Comparison of ENCODE assay signal across 21 cellular contexts in the genomic region with DNA sequence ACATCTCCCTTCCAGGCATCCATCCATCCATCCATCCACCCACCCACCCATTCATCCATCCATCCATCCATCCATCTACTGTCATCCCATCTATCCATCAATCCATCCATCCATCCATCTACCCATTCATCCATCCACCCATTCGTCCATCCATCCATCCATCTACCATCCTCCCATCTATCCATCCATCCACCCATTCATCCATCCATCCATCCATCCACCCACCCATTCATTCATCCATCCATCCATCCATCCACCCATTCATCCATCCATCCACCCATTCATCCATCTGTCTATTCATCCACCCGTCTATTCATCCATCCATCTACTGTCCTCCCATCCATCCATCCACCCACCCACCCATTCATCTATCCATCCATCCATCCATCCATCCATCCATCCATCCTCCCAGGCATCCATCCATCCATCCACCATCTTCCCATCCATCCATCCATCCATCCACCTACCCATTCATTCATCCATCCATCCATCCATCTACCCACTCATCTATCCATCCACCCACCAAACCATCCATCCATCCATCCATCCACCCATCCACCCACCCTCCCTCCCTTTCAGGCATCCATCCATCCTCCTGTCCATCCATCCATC. TPM values are rescaled to one million over a fixed set of nuclear protein-coding genes. Genes with fewer than 3 reads are reported as not detected.
DNase-seq lines count a peak whose midpoint lies in the region; ATAC-seq, FAIRE-seq and TF ChIP-seq lines count a peak whose summit lies in the region.
"Had no signal": no experiment of that assay in that cellular context is flagged by ENCODE, and none has a peak within 500 bp of the region (broad histone marks: within the 10 kb centered on the region; RNA-seq: fewer than 3 reads in every experiment).

No MANE protein-coding gene starts in this region.

- H3K79me2 ChIP-seq in K562 (ENCODE audit: control insufficient read depth, insufficient read depth, low read length), result no peaks in the 10 kb centered on the region
- H3K79me2 ChIP-seq in osteoblast (ENCODE audit: insufficient read depth, low read length), result peaks cover 2% of the 10 kb centered on the region

- no peak overlapping the region for H3K4me3 ChIP-seq in K562
- H3K4me3 ChIP-seq in osteoblast (ENCODE audit: insufficient read depth, low read length), result no peak overlapping the region
- H3K4me3 ChIP-seq: A549; BLaER1 treated with 17β-estradiol and CSF1 and Interleukin-3, amounts not matched to agents 10 nM and 100 nM; HAP-1 had no signal

- POLR2A ChIA-PET in HEK293T (lab: Yijun Ruan, JAX) (no interaction called here), K562 (lab: Yijun Ruan, JAX) (interaction anchor here (0.6 kb wide), 1 partner anchor 189 kb away, joined by 3 read pairs; no protein-coding TSS in a partner anchor)

- TF ChIP-seq POLR2A in K562 (conservative IDR thresholded peaks at IDR 0.05), result no peak

- H3K27me3 ChIP-seq in K562 (ENCODE audit: control insufficient read depth in 2 of 2, insufficient read depth in 2 of 2, low read length in 2 of 2) (no peaks in the 10 kb centered on the region), osteoblast (ENCODE audit: insufficient read depth, low read length) (no peaks in the 10 kb centered on the region)
- H3K27me3 ChIP-seq: BE2C; BLaER1 treated with 17β-estradiol and CSF1 and Interleukin-3, amounts not matched to agents 10 nM and 100 nM had no signal

- DNase-seq in natural killer cell (no peak), HEK293T (ENCODE audit: extremely low spot score) (no peak), K562 (ENCODE audit: extremely low read depth in 1 of 4, low spot score in 3 of 4) (no peak), osteoblast (ENCODE audit: insufficient read length, low spot score, missing footprints) (no peak)
- no peak for DNase-seq in natural killer cell treated with Interleukin-12 subunit alpha and Interleukin-12 subunit beta and Interleukin-15 and Interleukin-18, amount 100 ng/mL, for 72 hours (ENCODE audit: low spot score)
- DNase-seq in stimulated activated effector memory CD8-positive, alpha-beta T cell treated with anti-CD3 and anti-CD28 coated beads, Interleukin-12 subunit alpha, Interleukin-12 subunit beta, amount 100 ng/mL, for 72 hours (ENCODE audit: low spot score in 2 of 2), result no peak
- no peak for DNase-seq in stimulated activated CD8-positive, alpha-beta memory T cell treated with anti-CD3 and anti-CD28 coated beads, Interleukin-4, amount 100 ng/mL, for 48 hours
- DNase-seq: ACHN; AML-193; Caco-2; CD4-positive, alpha-beta memory T cell; DND-41; GOT3 had no signal

- no peak for FAIRE-seq in K562 (lab: Jason Lieb, UNC)
- FAIRE-seq: A549, G401.6, GM12892, H54 had no signal

- WGBS in K562 (ENCODE audit: insufficient coverage, low coverage, missing lambda C conversion rate), result 10% methylated on average over 1 of the region's 2 CpGs

- H3K27ac Mint-ChIP-seq in natural killer cell, result peak overlapping the region; percentile 80 to 93
- H3K27ac Mint-ChIP-seq in natural killer cell treated with Interleukin-12 subunit alpha and Interleukin-12 subunit beta and Interleukin-15 and Interleukin-18, amount 100 ng/mL, for 72 hours, result no peak overlapping the region
- H3K27ac Mint-ChIP-seq in stimulated activated effector memory CD8-positive, alpha-beta T cell treated with anti-CD3 and anti-CD28 coated beads, Interleukin-12 subunit alpha, Interleukin-12 subunit beta, amount 100 ng/mL, for 72 hours, result peak overlapping the region; percentile 74
- H3K27ac Mint-ChIP-seq: CD4-positive, alpha-beta memory T cell had no signal

- H3K36me3 Mint-ChIP-seq in natural killer cell, result no peaks in the 10 kb centered on the region
- H3K36me3 Mint-ChIP-seq in natural killer cell treated with Interleukin-12 subunit alpha and Interleukin-12 subunit beta and Interleukin-15 and Interleukin-18, amount 100 ng/mL, for 72 hours, result no peaks in the 10 kb centered on the region
- no peaks in the 10 kb centered on the region for H3K36me3 Mint-ChIP-seq in stimulated activated effector memory CD8-positive, alpha-beta T cell treated with anti-CD3 and anti-CD28 coated beads, Interleukin-12 subunit alpha, Interleukin-12 subunit beta, amount 100 ng/mL, for 72 hours
- H3K36me3 Mint-ChIP-seq: CD4-positive, alpha-beta memory T cell had no signal

- ATAC-seq in natural killer cell (no peak), K562 (no peak), HG02938 (IDR thresholded peaks at IDR 0.05; ENCODE audit: unreplicated experiment) (no peak)
- no peak for ATAC-seq in natural killer cell treated with Interleukin-12 subunit alpha and Interleukin-12 subunit beta and Interleukin-15 and Interleukin-18, amount 100 ng/mL, for 72 hours
- ATAC-seq in stimulated activated effector memory CD8-positive, alpha-beta T cell treated with anti-CD3 and anti-CD28 coated beads, Interleukin-12 subunit alpha, Interleukin-12 subunit beta, amount 100 ng/mL, for 72 hours, result no peak

- H3K4me3 Mint-ChIP-seq in natural killer cell, result peak overlapping the region; percentile 38
- H3K4me3 Mint-ChIP-seq in natural killer cell treated with Interleukin-12 subunit alpha and Interleukin-12 subunit beta and Interleukin-15 and Interleukin-18, amount 100 ng/mL, for 72 hours, result no peak overlapping the region
- no peak overlapping the region for H3K4me3 Mint-ChIP-seq in stimulated activated effector memory CD8-positive, alpha-beta T cell treated with anti-CD3 and anti-CD28 coated beads, Interleukin-12 subunit alpha, Interleukin-12 subunit beta, amount 100 ng/mL, for 72 hours
- H3K4me3 Mint-ChIP-seq: CD4-positive, alpha-beta memory T cell had no signal

- H3K4me2 ChIP-seq in K562 (ENCODE audit: insufficient read depth, low read length), result no peak overlapping the region
- H3K4me2 ChIP-seq in osteoblast (ENCODE audit: insufficient read depth, low read length), result no peak overlapping the region
- H3K4me2 ChIP-seq: A549; BLaER1 treated with 17β-estradiol and CSF1 and Interleukin-3, amounts not matched to agents 10 nM and 100 nM had no signal

- H3K9me1 ChIP-seq in K562 (ENCODE audit: control insufficient read depth, insufficient read depth, low read length), result peaks cover 3% of the 10 kb centered on the region

- H3K36me3 ChIP-seq in K562 (ENCODE audit: control insufficient read depth, insufficient read depth, low read length) (0 out of 3 replicates have a peak, but pooled peaks cover 2% of the 10 kb centered on the region), osteoblast (ENCODE audit: insufficient read depth, low read length) (peaks cover 5% of the 10 kb centered on the region)
- H3K36me3 ChIP-seq: BE2C, HAP-1 had no signal

- H3K4me1 ChIP-seq in K562 (replicated peaks in 1 of 2; ENCODE audit: control insufficient read depth in 2 of 2, insufficient read depth in 2 of 2, low read length in 2 of 2), result peaks cover 0 to 55% of the 10 kb centered on the region in 2 experiments; a peak in 2 of 5 replicates
- no peaks in the 10 kb centered on the region for H3K4me1 ChIP-seq in osteoblast (ENCODE audit: insufficient read depth, low read length)
- H3K4me1 ChIP-seq: A549, BE2C, Caco-2, HAP-1 had no signal

- H3K9me3 Mint-ChIP-seq in natural killer cell, result peaks cover 0 to 4% of the 10 kb centered on the region in 2 donors
- no peaks in the 10 kb centered on the region for H3K9me3 Mint-ChIP-seq in natural killer cell treated with Interleukin-12 subunit alpha and Interleukin-12 subunit beta and Interleukin-15 and Interleukin-18, amount 100 ng/mL, for 72 hours
- H3K9me3 Mint-ChIP-seq in stimulated activated effector memory CD8-positive, alpha-beta T cell treated with anti-CD3 and anti-CD28 coated beads, Interleukin-12 subunit alpha, Interleukin-12 subunit beta, amount 100 ng/mL, for 72 hours, result no peaks in the 10 kb centered on the region
- H3K9me3 Mint-ChIP-seq: CD4-positive, alpha-beta memory T cell had no signal

- CTCF ChIA-PET in HEK293T (lab: Yijun Ruan, JAX), result no interaction called here
- CTCF ChIA-PET in K562 (lab: Yijun Ruan, JAX; ENCODE audit: low intra/inter-chr PET ratio), result no interaction called here

- no TSS peak for BruUV-seq in K562 (replicated peaks; lab: Mats Ljungman, UMichigan)

- no peaks in the 10 kb centered on the region for H3K27me3 Mint-ChIP-seq in natural killer cell (ENCODE audit: low read depth in 2 of 2)
- H3K27me3 Mint-ChIP-seq in natural killer cell treated with Interleukin-12 subunit alpha and Interleukin-12 subunit beta and Interleukin-15 and Interleukin-18, amount 100 ng/mL, for 72 hours, result no peaks in the 10 kb centered on the region
- H3K27me3 Mint-ChIP-seq: CD4-positive, alpha-beta memory T cell had no signal

- TF ChIP-seq EP300 in K562 (IDR thresholded peaks at IDR 0.05; ENCODE audit: low read length), result no peak

- intact Hi-C loops in natural killer cell (cut with micrococcal nuclease), result no loop called here
- intact Hi-C loops in K562 (cut with micrococcal nuclease), result no loop called here

- H3K9me3 ChIP-seq in K562 (replicated peaks; ENCODE audit: control insufficient read depth, insufficient read depth, low read depth, low read length), result no peaks in the 10 kb centered on the region
- H3K9me3 ChIP-seq in osteoblast (ENCODE audit: low read depth, low read length), result no peaks in the 10 kb centered on the region
- H3K9me3 ChIP-seq: A549; BE2C; BLaER1 treated with 17β-estradiol and CSF1 and Interleukin-3, amounts not matched to agents 10 nM and 100 nM; Caco-2; HAP-1 had no signal

- no peak overlapping the region for H2AFZ ChIP-seq in K562 (ENCODE audit: low read depth, low read length)
- no peak overlapping the region for H2AFZ ChIP-seq in osteoblast (ENCODE audit: low read length)

- H4K20me1 ChIP-seq in K562 (replicated peaks; ENCODE audit: control insufficient read depth, insufficient read depth, low read length) (peaks cover 16% of the 10 kb centered on the region; the same call in 1 of the 2 replicates), osteoblast (ENCODE audit: insufficient read depth, low read length) (peaks cover 49% of the 10 kb centered on the region)

- no peak for TF ChIP-seq RAD21 in K562 (CRISPR knock-in tag; conservative IDR thresholded peaks at IDR 0.05 in 1 of 2, IDR thresholded peaks at IDR 0.05 in 1 of 2)

- no peak overlapping the region for H3K9ac ChIP-seq in K562 (ENCODE audit: insufficient read depth in 1 of 2, low read depth in 2 of 2, low read length in 2 of 2)
- H3K9ac ChIP-seq: BLaER1 treated with 17β-estradiol and CSF1 and Interleukin-3, amounts not matched to agents 10 nM and 100 nM had no signal

- no peak for TF ChIP-seq CTCF in natural killer cell (IDR thresholded peaks at IDR 0.05)
- TF ChIP-seq CTCF in K562 (IDR thresholded peaks at IDR 0.05 in 2 of 3, conservative IDR thresholded peaks at IDR 0.05 in 1 of 3; ENCODE audit: insufficient read depth in 2 of 3, low read depth in 1 of 3, low read length in 3 of 3), result no peak
- TF ChIP-seq CTCF in osteoblast (IDR thresholded peaks at IDR 0.05; ENCODE audit: extremely low read depth, low read depth, low read length), result no peak

- H3K27ac ChIP-seq in K562 (ENCODE audit: extremely low read depth, low read depth, low read length) (no peak overlapping the region), osteoblast (ENCODE audit: low read depth, low read length) (no peak overlapping the region)
- H3K27ac ChIP-seq: A549 had no signal

- H3K4me1 Mint-ChIP-seq in natural killer cell, result peaks cover 53 to 89% of the 10 kb centered on the region in 2 donors
- peaks cover 27 to 34% of the 10 kb centered on the region in 2 donors for H3K4me1 Mint-ChIP-seq in natural killer cell treated with Interleukin-12 subunit alpha and Interleukin-12 subunit beta and Interleukin-15 and Interleukin-18, amount 100 ng/mL, for 72 hours (ENCODE audit: low read depth in 2 of 2)
- H3K4me1 Mint-ChIP-seq in stimulated activated effector memory CD8-positive, alpha-beta T cell treated with anti-CD3 and anti-CD28 coated beads, Interleukin-12 subunit alpha, Interleukin-12 subunit beta, amount 100 ng/mL, for 72 hours, result peaks cover 24% of the 10 kb centered on the region

- in situ Hi-C loops in K562 (cut with MboI), result no loop called here

RNA-seq across cellular contexts. Expression of gene OSBPL5, which starts 33.7 kb away (rescaled TPM):
- total RNA-seq in natural killer cell, result 100 to 1,000 TPM; 375 to 522 (median 377) TPM
- 10 to 100 TPM; 58.3 to 74.6 TPM for total RNA-seq in natural killer cell treated with Interleukin-12 subunit alpha and Interleukin-12 subunit beta and Interleukin-15 and Interleukin-18, amount 100 ng/mL, for 72 hours
- 40.9 and 87.7 TPM in 2 replicates for total RNA-seq in K562 (2011; cell fraction: chromatin; rRNA removed; ENCODE audit: low replicate concordance)
- 31.7 and 40.8 TPM in 2 replicates for total RNA-seq in K562 (2011; cell fraction: nucleolus; rRNA removed)
- total RNA-seq in K562 (2011; cell fraction: nucleoplasm; rRNA removed), result 28.2 and 35.2 TPM in 2 replicates
- 6.6 and 8.0 TPM in 2 replicates for total RNA-seq in K562 (2014; rRNA removed)
- 1.4 and 2.4 TPM in 2 replicates for total RNA-seq in K562 (2014; rRNA removed; fragmentation: Illumina TruSeq; extraction: Trizol)
- total RNA-seq in K562 (2015; rRNA removed; fragmentation: Illumina TruSeq; extraction: Trizol), result 6.4 and 6.5 TPM in 2 replicates
- 14.3 and 14.8 TPM in 2 replicates for total RNA-seq in K562 (2021)
- 3.2 and 7.5 TPM in 2 replicates for polyA plus RNA-seq in K562 (2011; rRNA removed)
- 3.8 and 6.2 TPM in 2 replicates for polyA plus RNA-seq in K562 (2011; cell fraction: cytosol; rRNA removed)
- 22.7 and 40.1 TPM in 2 replicates for polyA plus RNA-seq in K562 (2011; cell fraction: nucleus; rRNA removed)
- 7.8 and 10.2 TPM in 2 replicates for polyA plus RNA-seq in K562 (2012)
- 3.1 and 4.6 TPM in 2 replicates for polyA plus RNA-seq in K562 (2014; fragmentation: Illumina TruSeq; extraction: Trizol)
- under 1 TPM; 0.06 to 0.10 TPM for polyA plus RNA-seq in K562 (2014; fragmentation: Nextera tagmentation; extraction: Ambion mirVana)
- polyA plus RNA-seq in K562 (2014; rRNA removed), result 6.6 and 11.9 TPM in 2 replicates
- 1.6 and 1.9 TPM in 2 replicates for polyA minus RNA-seq in K562 (2011; rRNA and poly(A)+ RNA removed)
- 5.9 and 6.9 TPM in 2 replicates for polyA minus RNA-seq in K562 (2011; cell fraction: cytosol; rRNA and poly(A)+ RNA removed)
- polyA minus RNA-seq in K562 (2011; cell fraction: nucleus; rRNA and poly(A)+ RNA removed), result 13.1 and 15.5 TPM in 2 replicates
- total RNA-seq in osteoblast, result 46.0 and 49.9 TPM in 2 replicates

Comparison
In these comparisons a context has a peak if more than half of its experiments do, and no peak if none do; other contexts are left out.
1. H3K27ac Mint-ChIP-seq: peak in natural killer cell (2 of 2) and stimulated activated effector memory CD8-positive, alpha-beta T cell treated with anti-CD3 and anti-CD28 coated beads, Interleukin-12 subunit alpha, Interleukin-12 subunit beta, amount 100 ng/mL, for 72 hours (single experiment); none in natural killer cell treated with Interleukin-12 subunit alpha and Interleukin-12 subunit beta and Interleukin-15 and Interleukin-18, amount 100 ng/mL, for 72 hours (0 of 2).